ENCODE assay signal across 1 cellular context in the genomic region with DNA sequence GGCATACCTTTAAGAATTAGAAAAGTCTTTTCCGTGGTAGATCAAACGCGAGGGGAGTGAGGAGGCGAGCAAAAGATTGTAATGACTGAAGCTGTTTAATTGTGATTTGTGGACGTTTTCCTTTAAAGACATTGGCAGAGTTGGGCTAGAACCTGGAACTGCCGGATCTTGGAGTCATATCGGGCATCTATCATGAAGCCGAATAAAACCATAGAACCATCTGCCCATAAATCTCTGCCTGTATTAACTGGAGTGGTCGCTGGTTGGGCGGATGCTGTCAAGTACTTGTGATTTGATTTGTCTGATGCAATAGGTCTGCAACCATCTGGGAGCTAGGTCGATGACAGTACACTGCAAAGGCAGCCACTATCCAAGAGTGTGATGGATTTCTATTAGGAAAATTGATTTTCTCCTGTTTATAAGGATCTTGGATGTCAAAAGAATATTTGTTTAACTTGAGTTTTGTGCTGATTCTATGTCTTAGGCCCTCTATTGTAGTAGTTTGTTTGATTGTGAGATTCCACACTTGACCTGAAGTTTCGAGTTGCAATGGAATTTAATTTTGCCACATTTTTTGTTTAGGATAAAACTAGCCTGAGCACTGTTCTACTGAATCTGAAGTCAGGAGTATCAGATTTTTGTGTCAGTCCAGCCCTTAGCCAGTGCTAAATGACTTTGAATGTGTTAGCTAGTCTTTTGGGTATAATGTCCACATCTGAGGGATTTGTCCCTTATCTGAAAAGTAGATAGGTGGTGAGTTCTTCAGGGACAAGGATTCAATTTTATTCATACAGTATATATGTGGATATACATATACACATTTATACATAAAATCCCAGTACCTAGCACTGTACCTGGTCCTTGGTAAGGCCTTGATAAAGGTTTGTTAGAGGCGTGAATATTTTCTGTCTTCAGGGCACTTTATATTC.
TF ChIP-seq lines count a peak whose summit lies in the region.

No MANE protein-coding gene starts in this region.

TF ChIP-seq in K562, 482 proteins besides CTCF, POLR2A, EP300 and RAD21 (continued from another document and continues in another):
- TF ChIP-seq ZNF407 (IDR thresholded peaks at IDR 0.05; ENCODE audit: low read depth) (no peak), XRCC5 (IDR thresholded peaks at IDR 0.05; ENCODE audit: low read depth, low read length) (no peak), NCOA4 (IDR thresholded peaks at IDR 0.05; ENCODE audit: partially characterized antibody) (no peak), POLR2H (tag; IDR thresholded peaks at IDR 0.05; ENCODE audit: low read depth) (peak; percentile 83), HSF4 (CRISPR knock-in tag; IDR thresholded peaks at IDR 0.05; ENCODE audit: borderline replicate concordance) (no peak; the same call in 1 of the 2 replicates), CHD1 (IDR thresholded peaks at IDR 0.05; ENCODE audit: low read length) (peak; percentile 16), THRAP3 (IDR thresholded peaks at IDR 0.05; ENCODE audit: borderline replicate concordance) (no peak), ZC3H11A (IDR thresholded peaks at IDR 0.05; ENCODE audit: low read depth, low read length) (0 out of 2 replicates have a peak, but pooled peaks have one; percentile 19), ZC3H8 (IDR thresholded peaks at IDR 0.05) (no peak), THRA (IDR thresholded peaks at IDR 0.05) (no peak), RBM22 (IDR thresholded peaks at IDR 0.05; ENCODE audit: low read depth, low read length, poor library complexity, severe bottlenecking) (no peak), ATF2 (CRISPR knock-in tag; IDR thresholded peaks at IDR 0.05) (no peak), ZNF197 (CRISPR knock-in tag; IDR thresholded peaks at IDR 0.05; ENCODE audit: low read depth) (no peak), PHF8 (IDR thresholded peaks at IDR 0.05; ENCODE audit: borderline replicate concordance, low read length) (no peak), EZH2 (IDR thresholded peaks at IDR 0.05; ENCODE audit: borderline replicate concordance, low read depth, low read length) (no peak), CBFA2T3 (IDR thresholded peaks at IDR 0.05) (peak; percentile 84), JUND (IDR thresholded peaks at IDR 0.05; ENCODE audit: borderline replicate concordance, low read depth, low read length) (peak; percentile 95), JUND (tag; IDR thresholded peaks at IDR 0.05; ENCODE audit: borderline replicate concordance, low read depth, low read length) (peak; percentile 86; the same call in 2 of the 3 replicates), STAT5A (IDR thresholded peaks at IDR 0.05; ENCODE audit: borderline replicate concordance, low read length) (peak; percentile 69; the same call in 1 of the 2 replicates), ZC3H4 (CRISPR knock-in tag; IDR thresholded peaks at IDR 0.05; ENCODE audit: borderline replicate concordance) (no peak), MXI1 (IDR thresholded peaks at IDR 0.05; ENCODE audit: low read depth, low read length) (peak; percentile 41; the same call in 1 of the 2 replicates), GATAD2A (IDR thresholded peaks at IDR 0.05) (0 out of 2 replicates have a peak, but pooled peaks have one; percentile 43), ELF1 (tag; IDR thresholded peaks at IDR 0.05) (no peak), LEF1 (IDR thresholded peaks at IDR 0.05) (peak; percentile 13), FIP1L1 (IDR thresholded peaks at IDR 0.05; ENCODE audit: low read depth, low read length, poor library complexity, severe bottlenecking) (no peak), MBD2 (IDR thresholded peaks at IDR 0.05; ENCODE audit: borderline replicate concordance, low read depth) (0 out of 2 replicates have a peak, but pooled peaks have one; percentile 13), CHD4 (IDR thresholded peaks at IDR 0.05; ENCODE audit: insufficient read depth, insufficient replicate concordance, low read depth, low read length, poor library complexity, severe bottlenecking) (no peak), ZNF583 (CRISPR knock-in tag; IDR thresholded peaks at IDR 0.05) (peak; percentile 13; the same call in 1 of the 2 replicates), TEAD2 (tag; IDR thresholded peaks at IDR 0.05) (no peak), HMGN3 (IDR thresholded peaks at IDR 0.05; ENCODE audit: borderline replicate concordance, extremely low read depth, insufficient read length, low read depth, low read length) (no peak), ZFX (CRISPR knock-in tag; IDR thresholded peaks at IDR 0.05) (0 out of 2 replicates have a peak, but pooled peaks have one; percentile 36), SRSF3 (IDR thresholded peaks at IDR 0.05; ENCODE audit: insufficient read depth, low read length) (no peak), EP400 (IDR thresholded peaks at IDR 0.05) (peak; percentile 94), ZBTB9 (CRISPR knock-in tag; IDR thresholded peaks at IDR 0.05) (no peak)
- TF ChIP-seq, protein P1, sequence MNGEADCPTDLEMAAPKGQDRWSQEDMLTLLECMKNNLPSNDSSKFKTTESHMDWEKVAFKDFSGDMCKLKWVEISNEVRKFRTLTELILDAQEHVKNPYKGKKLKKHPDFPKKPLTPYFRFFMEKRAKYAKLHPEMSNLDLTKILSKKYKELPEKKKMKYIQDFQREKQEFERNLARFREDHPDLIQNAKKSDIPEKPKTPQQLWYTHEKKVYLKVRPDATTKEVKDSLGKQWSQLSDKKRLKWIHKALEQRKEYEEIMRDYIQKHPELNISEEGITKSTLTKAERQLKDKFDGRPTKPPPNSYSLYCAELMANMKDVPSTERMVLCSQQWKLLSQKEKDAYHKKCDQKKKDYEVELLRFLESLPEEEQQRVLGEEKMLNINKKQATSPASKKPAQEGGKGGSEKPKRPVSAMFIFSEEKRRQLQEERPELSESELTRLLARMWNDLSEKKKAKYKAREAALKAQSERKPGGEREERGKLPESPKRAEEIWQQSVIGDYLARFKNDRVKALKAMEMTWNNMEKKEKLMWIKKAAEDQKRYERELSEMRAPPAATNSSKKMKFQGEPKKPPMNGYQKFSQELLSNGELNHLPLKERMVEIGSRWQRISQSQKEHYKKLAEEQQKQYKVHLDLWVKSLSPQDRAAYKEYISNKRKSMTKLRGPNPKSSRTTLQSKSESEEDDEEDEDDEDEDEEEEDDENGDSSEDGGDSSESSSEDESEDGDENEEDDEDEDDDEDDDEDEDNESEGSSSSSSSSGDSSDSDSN (IDR thresholded peaks at IDR 0.05; ENCODE audit: borderline replicate concordance in 1 of 2, low read depth in 2 of 2, low read length in 2 of 2): peak in 1 of 2 experiments; percentile 10; a peak in 1 of 4 replicates
- TF ChIP-seq, protein P2, sequence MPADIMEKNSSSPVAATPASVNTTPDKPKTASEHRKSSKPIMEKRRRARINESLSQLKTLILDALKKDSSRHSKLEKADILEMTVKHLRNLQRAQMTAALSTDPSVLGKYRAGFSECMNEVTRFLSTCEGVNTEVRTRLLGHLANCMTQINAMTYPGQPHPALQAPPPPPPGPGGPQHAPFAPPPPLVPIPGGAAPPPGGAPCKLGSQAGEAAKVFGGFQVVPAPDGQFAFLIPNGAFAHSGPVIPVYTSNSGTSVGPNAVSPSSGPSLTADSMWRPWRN (IDR thresholded peaks at IDR 0.05; ENCODE audit: low read depth): peak; percentile 93
- TF ChIP-seq, protein P3, sequence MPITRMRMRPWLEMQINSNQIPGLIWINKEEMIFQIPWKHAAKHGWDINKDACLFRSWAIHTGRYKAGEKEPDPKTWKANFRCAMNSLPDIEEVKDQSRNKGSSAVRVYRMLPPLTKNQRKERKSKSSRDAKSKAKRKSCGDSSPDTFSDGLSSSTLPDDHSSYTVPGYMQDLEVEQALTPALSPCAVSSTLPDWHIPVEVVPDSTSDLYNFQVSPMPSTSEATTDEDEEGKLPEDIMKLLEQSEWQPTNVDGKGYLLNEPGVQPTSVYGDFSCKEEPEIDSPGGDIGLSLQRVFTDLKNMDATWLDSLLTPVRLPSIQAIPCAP (CRISPR knock-in tag; IDR thresholded peaks at IDR 0.05; ENCODE audit: borderline replicate concordance): no peak
- TF ChIP-seq, protein P4, sequence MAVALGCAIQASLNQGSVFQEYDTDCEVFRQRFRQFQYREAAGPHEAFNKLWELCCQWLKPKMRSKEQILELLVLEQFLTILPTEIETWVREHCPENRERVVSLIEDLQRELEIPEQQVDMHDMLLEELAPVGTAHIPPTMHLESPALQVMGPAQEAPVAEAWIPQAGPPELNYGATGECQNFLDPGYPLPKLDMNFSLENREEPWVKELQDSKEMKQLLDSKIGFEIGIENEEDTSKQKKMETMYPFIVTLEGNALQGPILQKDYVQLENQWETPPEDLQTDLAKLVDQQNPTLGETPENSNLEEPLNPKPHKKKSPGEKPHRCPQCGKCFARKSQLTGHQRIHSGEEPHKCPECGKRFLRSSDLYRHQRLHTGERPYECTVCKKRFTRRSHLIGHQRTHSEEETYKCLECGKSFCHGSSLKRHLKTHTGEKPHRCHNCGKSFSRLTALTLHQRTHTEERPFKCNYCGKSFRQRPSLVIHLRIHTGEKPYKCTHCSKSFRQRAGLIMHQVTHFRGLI (CRISPR knock-in tag; IDR thresholded peaks at IDR 0.05): no peak; the same call in 1 of the 2 replicates
